ENCODE assay signal across 25 cellular contexts in genomic region chr19:41518141-41518540, GRCh38. TPM values are rescaled to one million over a fixed set of nuclear protein-coding genes. Genes with fewer than 3 reads are reported as not detected.
DNase-seq lines count a peak whose midpoint lies in the region; ATAC-seq lines count a peak whose summit lies in the region.
"Had no signal": no experiment of that assay in that cellular context is flagged by ENCODE, and none has a peak within 500 bp of the region (broad histone marks: within the 10 kb centered on the region; RNA-seq: fewer than 3 reads in every experiment).

No MANE protein-coding gene starts in this region.

- DNase-seq in left ventricle myocardium superior: no peak
- DNase-seq in cardiac septum (ENCODE audit: low spot score): no peak
- DNase-seq: 8988T; ACHN; AML-193; BE2C; C1 segment of cervical spinal cord; Caco-2; Calu3; CD4-positive, alpha-beta memory T cell; CD4-positive, alpha-beta T cell; CD4-positive, CD25-positive, alpha-beta regulatory T cell; CD8-positive, alpha-beta memory T cell; CD8-positive, alpha-beta T cell; COR-L47; DMS 273 treated with DMSO at 0.1 percent for 48 hours; DMS153; DMS53; DMS79; DMS79 treated with DMSO at 0.1 percent for 48 hours; DND-41; EL had no signal

- peak; percentile 44 for ATAC-seq in left ventricle myocardium superior
- ATAC-seq: A549; CD8-positive, alpha-beta T cell had no signal

- intact Hi-C loops in left ventricle myocardium superior (cut with micrococcal nuclease): no loop called here
- intact Hi-C loops in cardiac septum (cut with DNase I): no loop called here

RNA-seq across cellular contexts. Expression of gene CEACAM21, which starts 57.8 kb away (rescaled TPM):
- total RNA-seq in left ventricle myocardium superior (0.99 TPM), cardiac septum (0.27 TPM)
- total RNA-seq: A172, Caco-2, Calu3, Daoy had no signal
